22 cellular contexts compared by ENCODE assay signal in genomic region chr17:1125775-1126120, GRCh38. TPM values are rescaled to one million over a fixed set of nuclear protein-coding genes. Genes with fewer than 3 reads are reported as not detected.
DNase-seq lines count a peak whose midpoint lies in the region; ATAC-seq, FAIRE-seq and TF ChIP-seq lines count a peak whose summit lies in the region.
"Had no signal": no experiment of that assay in that cellular context is flagged by ENCODE, and none has a peak within 500 bp of the region (broad histone marks: within the 10 kb centered on the region; RNA-seq: fewer than 3 reads in every experiment).

No MANE protein-coding gene starts in this region.

- H3K4me1 Mint-ChIP-seq in astrocyte (ENCODE audit: low read depth, unreplicated experiment): peaks cover 5% of the 10 kb centered on the region

- no peaks in the 10 kb centered on the region for H3K36me3 ChIP-seq in mammary epithelial cell (ENCODE audit: insufficient read depth, low read length)
- H3K36me3 ChIP-seq in breast epithelium: no peaks in the 10 kb centered on the region
- H3K36me3 ChIP-seq in astrocyte (ENCODE audit: insufficient read depth, low read length): no peaks in the 10 kb centered on the region
- no peaks in the 10 kb centered on the region for H3K36me3 ChIP-seq in thoracic aorta

- peaks cover 13% of the 10 kb centered on the region for H3K36me3 Mint-ChIP-seq in astrocyte (ENCODE audit: low read depth, unreplicated experiment)

- peaks cover 8% of the 10 kb centered on the region for H3K27me3 Mint-ChIP-seq in astrocyte (ENCODE audit: low read depth, unreplicated experiment)

- in situ Hi-C loops in mammary epithelial cell (cut with MboI; ENCODE audit: low sequenced_read_pairs in 2 of 2): loop anchor here in 1 of 2 donors (5.0 kb wide), 1 partner anchor 62 kb away; no protein-coding TSS in a partner anchor

- 34% methylated on average over 9 of the region's 12 CpGs for WGBS in mammary epithelial cell (ENCODE audit: low coverage, missing lambda C conversion rate)

- H3K79me2 ChIP-seq in mammary epithelial cell (ENCODE audit: insufficient read depth, low read length): no peaks in the 10 kb centered on the region
- no peaks in the 10 kb centered on the region for H3K79me2 ChIP-seq in astrocyte (ENCODE audit: insufficient read depth, low read length)

- DNase-seq in mammary epithelial cell: no peak
- DNase-seq in breast epithelium (ENCODE audit: low spot score in 2 of 2): no peak
- no peak for DNase-seq in astrocyte (ENCODE audit: low read depth)
- DNase-seq in thoracic aorta (ENCODE audit: low spot score): no peak
- DNase-seq in DMS 273 (lab: John Stamatoyannopoulos, UW; ENCODE audit: unreplicated experiment): no peak
- DNase-seq in NCI-H2171 (lab: John Stamatoyannopoulos, UW): no peak
- DNase-seq in D341Med (ENCODE audit: low spot score): no peak
- DNase-seq: GF-D8, GOT3, Kasumi-1, NCI-H1105 treated with DMSO at 0.1 percent for 48 hours, NCI-H1694 treated with DMSO at 0.1 percent for 48 hours, NCI-H2107, NCI-H446, OCI-M1, RPMI8226, SIG-M5 had no signal

- dilution Hi-C loops in mammary epithelial cell (cut with HindIII; ENCODE audit: low sequenced_read_pairs): no loop called here

- H3K4me3 ChIP-seq in mammary epithelial cell (replicated peaks in 1 of 3; ENCODE audit: insufficient read depth in 1 of 3, low read depth in 2 of 3, low read length in 3 of 3) (no peak overlapping the region), breast epithelium (peak overlapping the region in 1 of 3 donors; percentile 48), astrocyte (ENCODE audit: insufficient read depth, low read depth, low read length) (no peak overlapping the region), thoracic aorta (peak overlapping the region; percentile 59)

- no peaks in the 10 kb centered on the region for H3K9me3 ChIP-seq in mammary epithelial cell (replicated peaks; ENCODE audit: insufficient read depth, low read length)
- H3K9me3 ChIP-seq in breast epithelium: no peaks in the 10 kb centered on the region
- H3K9me3 ChIP-seq in astrocyte (ENCODE audit: insufficient read depth, low read depth, low read length): no peaks in the 10 kb centered on the region
- no peaks in the 10 kb centered on the region for H3K9me3 ChIP-seq in thoracic aorta

- H3K27me3 ChIP-seq in mammary epithelial cell (ENCODE audit: insufficient read depth, low read length) (no peaks in the 10 kb centered on the region), breast epithelium (no peaks in the 10 kb centered on the region), astrocyte (ENCODE audit: insufficient read depth, low read length) (no peaks in the 10 kb centered on the region), layer of hippocampus (ENCODE audit: control insufficient read depth, insufficient read depth, low read length) (no peaks in the 10 kb centered on the region), thoracic aorta (replicated peaks; ENCODE audit: insufficient read depth) (no peaks in the 10 kb centered on the region)

- ATAC-seq in thoracic aorta (ENCODE audit: insufficient number of reproducible peaks, low FRiP score, low read depth): no peak

- no peak for TF ChIP-seq POLR2A in breast epithelium (IDR thresholded peaks at IDR 0.05)

- H2AFZ ChIP-seq in mammary epithelial cell (ENCODE audit: low read depth, low read length) (peak overlapping the region; percentile 27), astrocyte (ENCODE audit: low read depth, low read length) (peak overlapping the region; percentile 73)

- intact Hi-C loops in mammary epithelial cell (cut with micrococcal nuclease): loop anchor here (10.0 kb wide), 1 partner anchor 389 kb away; the partner anchor contains the start of gene INPP5K
- intact Hi-C loops in breast epithelium (cut with DNase I; ENCODE audit: low total_unique reads): loop anchor here (10.0 kb wide), 1 partner anchor 59 kb away; no protein-coding TSS in a partner anchor

- no peak overlapping the region for H3K9ac ChIP-seq in mammary epithelial cell (ENCODE audit: insufficient read depth, low read length)
- H3K9ac ChIP-seq in astrocyte (ENCODE audit: low read length): peak overlapping the region; percentile 52

- H3K27ac Mint-ChIP-seq in astrocyte (ENCODE audit: unreplicated experiment): no peak overlapping the region

- H3K4me2 ChIP-seq in mammary epithelial cell (ENCODE audit: insufficient read depth, low read depth, low read length) (no peak overlapping the region), astrocyte (ENCODE audit: low read length) (peak overlapping the region; percentile 75)

- TF ChIP-seq CTCF in mammary epithelial cell (conservative IDR thresholded peaks at IDR 0.05 in 1 of 2, IDR thresholded peaks at IDR 0.05 in 1 of 2; ENCODE audit: extremely low read depth in 1 of 2, insufficient read depth in 1 of 2, low read depth in 1 of 2, low read length in 2 of 2): no peak
- TF ChIP-seq CTCF in breast epithelium (IDR thresholded peaks at IDR 0.05): no peak
- no peak for TF ChIP-seq CTCF in astrocyte (IDR thresholded peaks at IDR 0.05; ENCODE audit: insufficient read depth, low read depth, low read length)
- TF ChIP-seq CTCF in thoracic aorta (IDR thresholded peaks at IDR 0.05): no peak

- H3K4me3 Mint-ChIP-seq in astrocyte (ENCODE audit: unreplicated experiment): no peak overlapping the region

- H4K20me1 ChIP-seq in mammary epithelial cell (ENCODE audit: insufficient read depth, low read length): no peaks in the 10 kb centered on the region
- H4K20me1 ChIP-seq in astrocyte (ENCODE audit: insufficient read depth, low read length): peaks cover 25% of the 10 kb centered on the region

- peaks cover 20% of the 10 kb centered on the region for H3K4me1 ChIP-seq in mammary epithelial cell (ENCODE audit: insufficient read depth, low read length)
- H3K4me1 ChIP-seq in breast epithelium: peaks cover 0 to 12% of the 10 kb centered on the region in 2 donors
- peaks cover 16% of the 10 kb centered on the region for H3K4me1 ChIP-seq in astrocyte (ENCODE audit: insufficient read depth, low read length)
- H3K4me1 ChIP-seq in thoracic aorta (ENCODE audit: control insufficient read depth in 1 of 2, low read depth in 2 of 2): peaks cover 8 to 45% of the 10 kb centered on the region in 2 donors

- peaks cover 3% of the 10 kb centered on the region for H3K9me3 Mint-ChIP-seq in astrocyte (ENCODE audit: unreplicated experiment)

- CTCF ChIA-PET in mammary epithelial cell (lab: Charles Lee; ENCODE audit: low non-redundant PET): no interaction called here

- no peak for FAIRE-seq in astrocyte (lab: Jason Lieb, UNC)
- FAIRE-seq: A204.1, GM12891, GM18507 had no signal

- BruUV-seq in mammary epithelial cell (replicated peaks; lab: Mats Ljungman, UMichigan): no TSS peak

- H3K27ac ChIP-seq in mammary epithelial cell (ENCODE audit: insufficient read depth, low read depth, low read length) (no peak overlapping the region), breast epithelium (peak overlapping the region in 1 of 2 donors; percentile 7), astrocyte (ENCODE audit: low read depth, low read length) (no peak overlapping the region), layer of hippocampus (ENCODE audit: low read depth, low read length) (peak overlapping the region; percentile 73), thoracic aorta (peak overlapping the region; percentile 71 to 80)
- H3K27ac ChIP-seq: C4-2B had no signal

RNA-seq across cellular contexts. Expression of gene ABR, which starts 54.0 kb away (rescaled TPM):
- total RNA-seq in mammary epithelial cell (10 to 100 TPM; 64.7 to 86.9 TPM), breast epithelium (10 to 100 TPM; 63.5 to 77.0 (median 75.0) TPM), astrocyte (70.9 and 85.0 TPM in 2 replicates), thoracic aorta (100 to 1,000 TPM; 159 to 200 TPM)
- polyA plus RNA-seq in mammary epithelial cell: 73.6 TPM
- polyA minus RNA-seq in mammary epithelial cell: 168 TPM

Comparison
In these comparisons a context has a peak if more than half of its experiments do, and no peak if none do; other contexts are left out.
1. H3K27ac ChIP-seq: peak in layer of hippocampus (single experiment) and thoracic aorta (2 of 2); none in mammary epithelial cell (single experiment) and astrocyte (single experiment).